8 cellular contexts compared by ENCODE assay signal in genomic region chr5:121949885-121950284, GRCh38. TPM values are rescaled to one million over a fixed set of nuclear protein-coding genes. Genes with fewer than 3 reads are reported as not detected.
DNase-seq lines count a peak whose midpoint lies in the region; ATAC-seq, FAIRE-seq and TF ChIP-seq lines count a peak whose summit lies in the region.

No MANE protein-coding gene starts in this region.

- H3K27me3 Mint-ChIP-seq in astrocyte (ENCODE audit: low read depth, unreplicated experiment), result no peaks in the 10 kb centered on the region

- H4K20me1 ChIP-seq in astrocyte (ENCODE audit: insufficient read depth, low read length), result no peaks in the 10 kb centered on the region

- H3K4me1 Mint-ChIP-seq in astrocyte (ENCODE audit: low read depth, unreplicated experiment), result no peaks in the 10 kb centered on the region

- H3K36me3 ChIP-seq in astrocyte (ENCODE audit: insufficient read depth, low read length), result no peaks in the 10 kb centered on the region

- FAIRE-seq in astrocyte (lab: Jason Lieb, UNC), result peak; percentile 43

- no peak overlapping the region for H3K9ac ChIP-seq in astrocyte (ENCODE audit: low read length)

- H3K36me3 Mint-ChIP-seq in astrocyte (ENCODE audit: low read depth, unreplicated experiment), result no peaks in the 10 kb centered on the region

- no peaks in the 10 kb centered on the region for H3K27me3 ChIP-seq in astrocyte (ENCODE audit: insufficient read depth, low read length)

- H3K4me3 ChIP-seq in astrocyte (ENCODE audit: insufficient read depth, low read depth, low read length), result no peak overlapping the region

- no peaks in the 10 kb centered on the region for H3K79me2 ChIP-seq in astrocyte (ENCODE audit: insufficient read depth, low read length)

- no peak overlapping the region for H3K27ac ChIP-seq in astrocyte (ENCODE audit: low read depth, low read length)

- H3K9me3 Mint-ChIP-seq in astrocyte (ENCODE audit: unreplicated experiment), result no peaks in the 10 kb centered on the region

- H2AFZ ChIP-seq in astrocyte (ENCODE audit: low read depth, low read length), result no peak overlapping the region

- no peak overlapping the region for H3K4me2 ChIP-seq in astrocyte (ENCODE audit: low read length)

- ATAC-seq in HG02678 (IDR thresholded peaks at IDR 0.05; ENCODE audit: unreplicated experiment), result peak; percentile 68

- peak; percentile 20 for DNase-seq in stimulated activated CD4-positive, alpha-beta T cell treated with anti-CD3 and anti-CD28 coated beads, Interleukin-4, amount 100 ng/mL, for 24 hours
- DNase-seq in stimulated activated CD4-positive, alpha-beta T cell treated with anti-CD3 and anti-CD28 coated beads, Interleukin-2, amount 100 ng/mL, for 48 hours, result no peak
- DNase-seq in NCI-H2227 treated with DMSO at 0.1 percent for 48 hours (lab: John Stamatoyannopoulos, UW), result peak; percentile 48
- DNase-seq in astrocyte (ENCODE audit: low read depth), result peak; percentile 12
- peak; percentile 55 for DNase-seq in kidney glomerular epithelial cell (lab: John Stamatoyannopoulos, UW)
- DNase-seq in GF-D8 (lab: John Stamatoyannopoulos, UW), result no peak
- no peak for DNase-seq in effector CD4-positive, alpha-beta T cell

- H3K4me3 Mint-ChIP-seq in astrocyte (ENCODE audit: unreplicated experiment), result no peak overlapping the region

- H3K9me3 ChIP-seq in astrocyte (ENCODE audit: insufficient read depth, low read depth, low read length), result no peaks in the 10 kb centered on the region

- TF ChIP-seq CTCF in astrocyte (IDR thresholded peaks at IDR 0.05; ENCODE audit: insufficient read depth, low read depth, low read length), result peak; percentile 77

- H3K4me1 ChIP-seq in astrocyte (ENCODE audit: insufficient read depth, low read length), result no peaks in the 10 kb centered on the region

- no peak overlapping the region for H3K27ac Mint-ChIP-seq in astrocyte (ENCODE audit: unreplicated experiment)

RNA-seq across cellular contexts. Expression of gene SRFBP1, which starts 11.9 kb away (rescaled TPM):
- total RNA-seq in astrocyte, result 15.4 and 17.0 TPM in 2 replicates

Comparison
In these comparisons a context has a peak if more than half of its experiments do, and no peak if none do; other contexts are left out.
1. DNase-seq: peak in stimulated activated CD4-positive, alpha-beta T cell treated with anti-CD3 and anti-CD28 coated beads, Interleukin-4, amount 100 ng/mL, for 24 hours (single experiment), NCI-H2227 treated with DMSO at 0.1 percent for 48 hours (single experiment), astrocyte (single experiment) and kidney glomerular epithelial cell (single experiment); none in stimulated activated CD4-positive, alpha-beta T cell treated with anti-CD3 and anti-CD28 coated beads, Interleukin-2, amount 100 ng/mL, for 48 hours (0 of 2), GF-D8 (single experiment) and effector CD4-positive, alpha-beta T cell (single experiment).